In genomic region chr11:64691543-64691942, GRCh38 we compare ENCODE assay signal across 36 cellular contexts. TPM values are rescaled to one million over a fixed set of nuclear protein-coding genes. Genes with fewer than 3 reads are reported as not detected.
"Had no signal": no experiment of that assay in that cellular context is flagged by ENCODE, and none has a peak within 500 bp of the region (broad histone marks: within the 10 kb centered on the region; RNA-seq: fewer than 3 reads in every experiment).

No MANE protein-coding gene starts in this region.

- H3K9me3 Mint-ChIP-seq: activated B cell treated with CpG ODN at 0.5 μM for 24 hours; activated CD4-positive, alpha-beta memory T cell treated with anti-CD3 and anti-CD28 coated beads for 36 hours; activated CD4-positive, alpha-beta T cell treated with anti-CD3 and anti-CD28 coated beads, Interleukin-2, amount 10 ng/mL, durations not matched to agents 24 days and 14 days; activated CD8-positive, alpha-beta T cell treated with anti-CD3 and anti-CD28 coated beads for 36 hours; activated naive CD4-positive, alpha-beta T cell treated with anti-CD3 and anti-CD28 coated beads, Interleukin-2, amount 10 ng/mL, durations not matched to agents 7 days and 5 days; activated naive CD8-positive, alpha-beta T cell treated with anti-CD3 and anti-CD28 coated beads, Interleukin-2, amount 10 ng/mL, durations not matched to agents 7 days and 5 days; activated naive CD8-positive, alpha-beta T cell treated with anti-CD3 and anti-CD28 coated beads, Interleukin-2, amount 50 U/mL, for 24 hours; activated T-cell treated with anti-CD3 and anti-CD28 coated beads, Interleukin-2, amount 50 U/mL, for 24 hours; activated T-helper 2 cell treated with anti-CD3 and anti-CD28 coated beads, Interferon-gamma antibody, Interleukin-2, Interleukin-4, amounts not matched to agents 10 μg/mL and 5 μg/mL and 100 μg/mL, durations not matched to agents 14 hours and 24 hours and 36 hours; brain; central memory CD8-positive, alpha-beta T cell; T-helper 1 cell treated with Interleukin-12 subunit alpha and Interleukin-12 subunit beta and Interleukin-4 antibody, amounts not matched to agents 30 μg/mL and 1 μg/mL, for 36 hours; T-helper 2 cell treated with Interferon-gamma antibody and Interleukin-4, amounts not matched to agents 5 μg/mL and 100 μg/mL, for 36 hours had no signal

- H3K4me3 Mint-ChIP-seq: activated B cell treated with CpG ODN at 0.5 μM for 24 hours; activated CD4-positive, alpha-beta memory T cell treated with anti-CD3 and anti-CD28 coated beads for 36 hours; activated CD4-positive, alpha-beta T cell treated with anti-CD3 and anti-CD28 coated beads, Interleukin-2, amount 10 ng/mL, durations not matched to agents 24 days and 14 days; activated naive CD4-positive, alpha-beta T cell treated with anti-CD3 and anti-CD28 coated beads, Interleukin-2, amount 10 ng/mL, durations not matched to agents 7 days and 5 days; activated naive CD8-positive, alpha-beta T cell treated with anti-CD3 and anti-CD28 coated beads, Interleukin-2, amount 50 U/mL, for 24 hours; activated T-cell treated with anti-CD3 and anti-CD28 coated beads, Interleukin-2, amount 50 U/mL, for 24 hours; central memory CD8-positive, alpha-beta T cell; T-helper 1 cell treated with Interleukin-12 subunit alpha and Interleukin-12 subunit beta and Interleukin-4 antibody, amounts not matched to agents 30 μg/mL and 1 μg/mL, for 36 hours; T-helper 2 cell treated with Interferon-gamma antibody and Interleukin-4, amounts not matched to agents 5 μg/mL and 100 μg/mL, for 36 hours had no signal

- FAIRE-seq: bronchial epithelial cell, colon, TTC549 had no signal

- H3K4me3 ChIP-seq: ascending aorta, cardiac muscle cell had no signal

- H3K36me3 ChIP-seq: ascending aorta, cardiac muscle cell had no signal

- DNase-seq: activated B cell treated with CpG ODN at 0.5 μM for 24 hours; activated CD4-positive, alpha-beta memory T cell treated with anti-CD3 and anti-CD28 coated beads for 36 hours; activated CD4-positive, alpha-beta T cell treated with anti-CD3 and anti-CD28 coated beads for 4 hours; activated CD4-positive, alpha-beta T cell treated with anti-CD3 and anti-CD28 coated beads, Interleukin-2, amount 10 ng/mL, durations not matched to agents 24 days and 14 days; activated CD4-positive, alpha-beta T cell treated with anti-CD3 and anti-CD28 coated beads, Interleukin-2, amount 50 U/mL, for 1 hour; activated CD4-positive, alpha-beta T cell treated with anti-CD3 and anti-CD28 coated beads, Interleukin-2, amount 50 U/mL, for 4 hours; activated CD4-positive, CD25-positive, alpha-beta regulatory T cell treated with anti-CD3 and anti-CD28 coated beads, Interleukin-2, amount 50 U/mL, for 72 hours; activated CD8-positive, alpha-beta memory T cell treated with anti-CD3 and anti-CD28 coated beads, Interleukin-2, amount 50 U/mL, for 48 hours; activated CD8-positive, alpha-beta T cell treated with anti-CD3 and anti-CD28 coated beads for 36 hours; activated effector memory CD4-positive, alpha-beta T cell treated with Interleukin-2 at 50 U/mL for 16 hours; activated gamma-delta T cell; activated naive CD4-positive, alpha-beta T cell treated with anti-CD3 and anti-CD28 coated beads, Interleukin-2, amount 10 ng/mL, durations not matched to agents 7 days and 5 days; activated naive CD4-positive, alpha-beta T cell treated with Interleukin-2 at 50 U/mL for 16 hours; activated naive CD8-positive, alpha-beta T cell treated with anti-CD3 and anti-CD28 coated beads, Interleukin-2, amount 10 ng/mL, durations not matched to agents 7 days and 5 days; activated naive CD8-positive, alpha-beta T cell treated with anti-CD3 and anti-CD28 coated beads, Interleukin-2, amount 50 U/mL, for 24 hours; activated T-cell treated with anti-CD3 and anti-CD28 coated beads, Interleukin-2, amount 50 U/mL, for 24 hours; activated T-cell treated with anti-CD3 and anti-CD28 coated beads, Interleukin-2, amount 50 U/mL, for 48 hours; amygdala; anterior cingulate cortex; caudate nucleus; cerebellar nuclear complex; T-helper 1 cell; T-helper 2 cell; T-helper 9 cell had no signal

- ATAC-seq: activated CD8-positive, alpha-beta T cell treated with anti-CD3 and anti-CD28 coated beads for 36 hours; activated naive CD8-positive, alpha-beta T cell treated with anti-CD3 and anti-CD28 coated beads, Interleukin-2, amount 50 U/mL, for 24 hours had no signal

- H3K27ac ChIP-seq: ascending aorta, cardiac muscle cell, VCaP had no signal

- H3K9me3 ChIP-seq: ascending aorta had no signal

- H3K36me3 Mint-ChIP-seq: activated CD4-positive, alpha-beta memory T cell treated with anti-CD3 and anti-CD28 coated beads for 36 hours; activated naive CD4-positive, alpha-beta T cell treated with anti-CD3 and anti-CD28 coated beads, Interleukin-2, amount 10 ng/mL, durations not matched to agents 7 days and 5 days; activated naive CD8-positive, alpha-beta T cell; activated naive CD8-positive, alpha-beta T cell treated with anti-CD3 and anti-CD28 coated beads, Interleukin-2, amount 10 ng/mL, durations not matched to agents 7 days and 5 days; brain had no signal

- H3K27me3 ChIP-seq: ascending aorta had no signal

- H3K27ac Mint-ChIP-seq: activated B cell treated with CpG ODN at 0.5 μM for 24 hours; activated CD4-positive, alpha-beta memory T cell treated with anti-CD3 and anti-CD28 coated beads for 36 hours; activated CD4-positive, alpha-beta T cell treated with anti-CD3 and anti-CD28 coated beads, Interleukin-2, amount 10 ng/mL, durations not matched to agents 24 days and 14 days; activated CD8-positive, alpha-beta T cell treated with anti-CD3 and anti-CD28 coated beads for 36 hours; activated naive CD4-positive, alpha-beta T cell treated with anti-CD3 and anti-CD28 coated beads, Interleukin-2, amount 10 ng/mL, durations not matched to agents 7 days and 5 days; activated naive CD8-positive, alpha-beta T cell; activated naive CD8-positive, alpha-beta T cell treated with anti-CD3 and anti-CD28 coated beads, Interleukin-2, amount 10 ng/mL, durations not matched to agents 7 days and 5 days; activated naive CD8-positive, alpha-beta T cell treated with anti-CD3 and anti-CD28 coated beads, Interleukin-2, amount 50 U/mL, for 24 hours; activated T-cell treated with anti-CD3 and anti-CD28 coated beads, Interleukin-2, amount 50 U/mL, for 24 hours; activated T-helper 2 cell treated with anti-CD3 and anti-CD28 coated beads, Interferon-gamma antibody, Interleukin-2, Interleukin-4, amounts not matched to agents 10 μg/mL and 5 μg/mL and 100 μg/mL, durations not matched to agents 14 hours and 24 hours and 36 hours; T-helper 1 cell treated with Interleukin-12 subunit alpha and Interleukin-12 subunit beta and Interleukin-4 antibody, amounts not matched to agents 30 μg/mL and 1 μg/mL, for 36 hours; T-helper 2 cell treated with Interferon-gamma antibody and Interleukin-4, amounts not matched to agents 5 μg/mL and 100 μg/mL, for 36 hours had no signal

- H3K27me3 Mint-ChIP-seq: brain had no signal

RNA-seq across cellular contexts. Expression of gene NRXN2, which starts 31.5 kb away (rescaled TPM):
- total RNA-seq: activated T-helper 2 cell treated with anti-CD3 and anti-CD28 coated beads, Interferon-gamma antibody, Interleukin-2, Interleukin-4, amounts not matched to agents 10 μg/mL and 5 μg/mL and 100 μg/mL, durations not matched to agents 14 hours and 24 hours and 36 hours; bronchial epithelial cell had no signal

RNA-seq across cellular contexts. Expression of gene RASGRP2, which starts 52.4 kb away (rescaled TPM):
- total RNA-seq: bronchial epithelial cell had no signal
